In the genomic region with DNA sequence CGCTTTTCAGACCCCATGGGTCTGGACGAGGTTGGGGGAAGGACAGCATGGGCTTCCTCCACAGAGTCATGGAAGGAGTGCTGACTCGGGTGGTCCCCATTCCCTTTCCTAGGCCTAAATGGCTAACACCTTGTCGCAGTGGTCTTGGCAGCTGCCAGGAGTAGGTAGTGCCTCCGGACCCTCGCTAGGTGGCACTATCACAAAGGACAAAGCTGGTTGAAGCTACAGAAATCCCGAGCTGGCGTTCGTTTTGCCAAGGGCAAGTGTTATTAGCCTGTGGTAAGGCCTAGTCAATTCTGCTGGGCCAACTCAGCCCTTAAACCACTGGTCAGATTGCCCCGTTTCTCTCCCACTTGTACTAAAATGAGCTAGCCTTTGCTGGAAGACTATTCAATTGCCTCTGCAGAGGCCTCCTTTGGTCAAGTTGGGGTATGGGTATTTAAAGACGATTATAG, we compare ENCODE assay signal across 9 cellular contexts. TPM values are rescaled to one million over a fixed set of nuclear protein-coding genes. Genes with fewer than 3 reads are reported as not detected.
DNase-seq lines count a peak whose midpoint lies in the region; ATAC-seq and TF ChIP-seq lines count a peak whose summit lies in the region.
"Had no signal": no experiment of that assay in that cellular context is flagged by ENCODE, and none has a peak within 500 bp of the region (broad histone marks: within the 10 kb centered on the region; RNA-seq: fewer than 3 reads in every experiment).

No MANE protein-coding gene starts in this region.

- peak overlapping the region; percentile 88 to 99 (median 96) for H3K27ac Mint-ChIP-seq in CD14-positive monocyte

- peak overlapping the region; percentile 65 for H3K27ac ChIP-seq in OCI-LY3 (ENCODE audit: low read length)

- ATAC-seq in GM19467 (IDR thresholded peaks at IDR 0.05; ENCODE audit: unreplicated experiment): peak; percentile 40
- ATAC-seq in mucosa of descending colon: peak; percentile 78

- peak overlapping the region; percentile 86 for H3K4me2 ChIP-seq in OCI-LY3 (ENCODE audit: low read length)

- H3K4me3 Mint-ChIP-seq in CD14-positive monocyte: peak overlapping the region; percentile 86 to 96

- H3K9me3 Mint-ChIP-seq in CD14-positive monocyte: no peaks in the 10 kb centered on the region

- peaks cover 17 to 21% of the 10 kb centered on the region in 2 donors for H3K36me3 Mint-ChIP-seq in CD14-positive monocyte

- no peaks in the 10 kb centered on the region for H3K27me3 ChIP-seq in OCI-LY3 (ENCODE audit: low read depth, low read length)

- peak; percentile 95 for TF ChIP-seq CTCF in CD14-positive monocyte (IDR thresholded peaks at IDR 0.05)
- TF ChIP-seq CTCF in OCI-LY3 (IDR thresholded peaks at IDR 0.05; ENCODE audit: low read depth, low read length): peak; percentile 97
- peak; percentile 94 for TF ChIP-seq CTCF in epithelial cell of proximal tubule (conservative IDR thresholded peaks at IDR 0.05; ENCODE audit: low read depth, low read length)
- TF ChIP-seq CTCF in mucosa of descending colon (IDR thresholded peaks at IDR 0.05): peak; percentile 82

- H3K9ac ChIP-seq in OCI-LY3 (ENCODE audit: low read length): peak overlapping the region; percentile 87

- H3K79me2 ChIP-seq in OCI-LY3 (ENCODE audit: low read length): peaks cover 41% of the 10 kb centered on the region

- H3K27me3 Mint-ChIP-seq in CD14-positive monocyte (ENCODE audit: low read depth in 3 of 3): peaks cover 0 to 3% (median 2%) of the 10 kb centered on the region in 3 donors

- peaks cover 18% of the 10 kb centered on the region for H3K4me1 ChIP-seq in OCI-LY3 (ENCODE audit: low read length)
- H3K4me1 ChIP-seq in mucosa of descending colon (ENCODE audit: low read depth): peaks cover 26% of the 10 kb centered on the region

- peaks cover 29% of the 10 kb centered on the region for H3K4me1 Mint-ChIP-seq in CD14-positive monocyte

- H3K9me3 ChIP-seq in OCI-LY3 (ENCODE audit: insufficient read depth, low read length) (no peaks in the 10 kb centered on the region), mucosa of descending colon (no peaks in the 10 kb centered on the region)

- DNase-seq in CD14-positive monocyte (ENCODE audit: low spot score): peak; percentile 80
- peak; percentile 88 for DNase-seq in HuH-7.5 (ENCODE audit: low spot score)
- peak; percentile 82 for DNase-seq in activated T-cell treated with anti-CD3 and anti-CD28 coated beads for 24 hours (ENCODE audit: low read depth)
- DNase-seq in epithelial cell of proximal tubule (ENCODE audit: low read depth): peak; percentile 66
- DNase-seq in mucosa of descending colon: peak; percentile 82 to 86 (median 85)
- peak; percentile 46 to 68 for DNase-seq in stimulated activated CD8-positive, alpha-beta memory T cell treated with anti-CD3 and anti-CD28 coated beads, Interleukin-4, amount 100 ng/mL, for 1 hour (ENCODE audit: low read depth in 2 of 2, low spot score in 1 of 2)

- intact Hi-C loops in CD14-positive monocyte (cut with micrococcal nuclease) (loop anchor here (2.0 to 10.0 kb wide), 8 partner anchors 48 to 583 kb away; a partner anchor contains a TSS), mucosa of descending colon (cut with DNase I, micrococcal nuclease) (no loop called here)

- H3K36me3 ChIP-seq in OCI-LY3 (replicated peaks; ENCODE audit: low read depth, low read length): peaks cover 20% of the 10 kb centered on the region
- H3K36me3 ChIP-seq in mucosa of descending colon (ENCODE audit: low read depth): peaks cover 11% of the 10 kb centered on the region

- H3K4me3 ChIP-seq in OCI-LY3 (ENCODE audit: low read length) (peak overlapping the region; percentile 87), epithelial cell of proximal tubule (ENCODE audit: low read depth, low read length) (peak overlapping the region; percentile 89), mucosa of descending colon (peak overlapping the region; percentile 90)

- peak overlapping the region; percentile 17; the same call in 1 of the 2 replicates for H2AFZ ChIP-seq in OCI-LY3 (ENCODE audit: low read depth, low read length)

- H4K20me1 ChIP-seq in OCI-LY3 (ENCODE audit: insufficient read depth, low read length): peaks cover 17% of the 10 kb centered on the region

RNA-seq across cellular contexts. Expression of a gene that starts 1.1 kb away (rescaled TPM):
- polyA plus RNA-seq in CD14-positive monocyte: 1 to 10 TPM; 6.4 to 8.4 TPM
- total RNA-seq in epithelial cell of proximal tubule: 21.8 and 26.3 TPM in 2 replicates
- total RNA-seq in mucosa of descending colon: 10 to 100 TPM; 52.8 to 81.7 (median 81.0) TPM

RNA-seq across cellular contexts. Expression of a gene that starts 8.1 kb away (rescaled TPM):
- polyA plus RNA-seq in CD14-positive monocyte: not detected
- total RNA-seq in epithelial cell of proximal tubule (0.07 TPM in 1 of 2 replicates, not detected in the other), mucosa of descending colon (under 1 TPM; 0.17 to 0.92 (median 0.24) TPM)

RNA-seq across cellular contexts. Expression of a gene that starts 48.5 kb away (rescaled TPM):
- 100 to 1,000 TPM in 1 of 2 donors, 10 to 100 TPM in 1; 57.3 to 100 TPM for polyA plus RNA-seq in CD14-positive monocyte
- 63.4 and 82.3 TPM in 2 replicates for total RNA-seq in epithelial cell of proximal tubule
- 100 to 1,000 TPM; 127 to 149 (median 137) TPM for total RNA-seq in mucosa of descending colon

RNA-seq across cellular contexts. Expression of a gene that starts 57.3 kb away (rescaled TPM):
- polyA plus RNA-seq in CD14-positive monocyte: not detected
- total RNA-seq in epithelial cell of proximal tubule (under 0.01 TPM in 1 of 2 replicates, not detected in the other), mucosa of descending colon (1 to 10 TPM; 3.6 to 7.7 (median 6.0) TPM)
- total RNA-seq: activated CD8-positive, alpha-beta memory T cell treated with anti-CD3 and anti-CD28 coated beads for 36 hours had no signal

RNA-seq across cellular contexts. Expression of a gene that starts 57.5 kb away (rescaled TPM):
- not detected for polyA plus RNA-seq in CD14-positive monocyte
- not detected in 2 replicates for total RNA-seq in epithelial cell of proximal tubule
- total RNA-seq in mucosa of descending colon: 1 to 10 TPM in 1 of 3 donors, under 1 TPM in 2; 0.65 to 2.0 (median 0.72) TPM
- total RNA-seq: activated CD8-positive, alpha-beta memory T cell treated with anti-CD3 and anti-CD28 coated beads for 36 hours had no signal

Comparison
In these comparisons a context has a peak if more than half of its experiments do, and no peak if none do; other contexts are left out.
1. Peak in every context shown above with its lines: DNase-seq, ATAC-seq, H3K4me3 ChIP-seq and H3K27ac ChIP-seq.
2. intact Hi-C loops: an anchor here in CD14-positive monocyte (2.0 to 10.0 kb wide); none called in mucosa of descending colon.